1 cellular context compared by ENCODE assay signal in genomic region chr2:158745067-158745865, GRCh38.
TF ChIP-seq lines count a peak whose summit lies in the region.

No MANE protein-coding gene starts in this region.

TF ChIP-seq in H1, 55 proteins besides CTCF, POLR2A, EP300 and RAD21 (continued from another document):
- no peak for TF ChIP-seq EZH2 (IDR thresholded peaks at IDR 0.05; ENCODE audit: low read depth, low read length, severe bottlenecking)
- TF ChIP-seq RXRA (IDR thresholded peaks at IDR 0.05; ENCODE audit: insufficient read depth, low read depth, low read length), result no peak
- no peak for TF ChIP-seq JUND (IDR thresholded peaks at IDR 0.05; ENCODE audit: low read length)
- no peak for TF ChIP-seq CHD2 (IDR thresholded peaks at IDR 0.05; ENCODE audit: low read length)
- no peak for TF ChIP-seq SRF (IDR thresholded peaks at IDR 0.05; ENCODE audit: low read depth, low read length)
- TF ChIP-seq, protein P1, sequence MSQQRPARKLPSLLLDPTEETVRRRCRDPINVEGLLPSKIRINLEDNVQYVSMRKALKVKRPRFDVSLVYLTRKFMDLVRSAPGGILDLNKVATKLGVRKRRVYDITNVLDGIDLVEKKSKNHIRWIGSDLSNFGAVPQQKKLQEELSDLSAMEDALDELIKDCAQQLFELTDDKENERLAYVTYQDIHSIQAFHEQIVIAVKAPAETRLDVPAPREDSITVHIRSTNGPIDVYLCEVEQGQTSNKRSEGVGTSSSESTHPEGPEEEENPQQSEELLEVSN (IDR thresholded peaks at IDR 0.05), result peak; percentile 69
- no peak for TF ChIP-seq FOSL1 (IDR thresholded peaks at IDR 0.05; ENCODE audit: insufficient read depth, low read depth, low read length)
- 0 out of 2 replicates have a peak, but pooled peaks have one; percentile 10 for TF ChIP-seq TEAD4 (IDR thresholded peaks at IDR 0.05; ENCODE audit: low read depth, low read length)
- TF ChIP-seq KDM5A (IDR thresholded peaks at IDR 0.05; ENCODE audit: low read length), result no peak
- no peak for TF ChIP-seq SP2 (IDR thresholded peaks at IDR 0.05; ENCODE audit: low read length)
- TF ChIP-seq ZNF274 (IDR thresholded peaks at IDR 0.05; ENCODE audit: borderline replicate concordance, extremely low read depth, low read length), result no peak
- TF ChIP-seq POLR2AphosphoS5 (IDR thresholded peaks at IDR 0.05; ENCODE audit: low read depth, low read length), result no peak
- TF ChIP-seq CEBPB (IDR thresholded peaks at IDR 0.05; ENCODE audit: low read depth, low read length), result no peak
- no peak for TF ChIP-seq MAFK (IDR thresholded peaks at IDR 0.05; ENCODE audit: low read depth, low read length)
- peak in 1 of 2 experiments; percentile 38; a peak in 2 of 4 replicates for TF ChIP-seq SIN3A (conservative IDR thresholded peaks at IDR 0.05 in 1 of 2, IDR thresholded peaks at IDR 0.05 in 1 of 2; ENCODE audit: low read depth in 1 of 2, low read length in 2 of 2)
- no peak for TF ChIP-seq JUN (IDR thresholded peaks at IDR 0.05; ENCODE audit: low read depth, low read length)
- TF ChIP-seq TBP (IDR thresholded peaks at IDR 0.05; ENCODE audit: low read depth, low read length), result no peak
- TF ChIP-seq YY1 (IDR thresholded peaks at IDR 0.05; ENCODE audit: low read depth, low read length), result 0 out of 2 replicates have a peak, but pooled peaks have one; percentile 69
- peak; percentile 63; the same call in 1 of the 2 replicates for TF ChIP-seq TAF1 (IDR thresholded peaks at IDR 0.05; ENCODE audit: low read depth, low read length)
- TF ChIP-seq, protein P2, sequence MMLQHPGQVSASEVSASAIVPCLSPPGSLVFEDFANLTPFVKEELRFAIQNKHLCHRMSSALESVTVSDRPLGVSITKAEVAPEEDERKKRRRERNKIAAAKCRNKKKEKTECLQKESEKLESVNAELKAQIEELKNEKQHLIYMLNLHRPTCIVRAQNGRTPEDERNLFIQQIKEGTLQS (IDR thresholded peaks at IDR 0.05; ENCODE audit: insufficient read depth, low read depth, low read length), result no peak
- no peak for TF ChIP-seq BRCA1 (IDR thresholded peaks at IDR 0.05; ENCODE audit: low read depth, low read length)
- TF ChIP-seq CHD7 (IDR thresholded peaks at IDR 0.05; ENCODE audit: insufficient replicate concordance, low read length), result no peak
- TF ChIP-seq CHD1 (IDR thresholded peaks at IDR 0.05; ENCODE audit: low read depth, low read length), result no peak
- TF ChIP-seq TCF12 (IDR thresholded peaks at IDR 0.05; ENCODE audit: low read depth, low read length), result no peak
- no peak for TF ChIP-seq BACH1 (IDR thresholded peaks at IDR 0.05; ENCODE audit: low read length)
- no peak for TF ChIP-seq GABPA (IDR thresholded peaks at IDR 0.05; ENCODE audit: borderline replicate concordance, insufficient read depth, low read length)
- no peak for TF ChIP-seq CTBP2 (IDR thresholded peaks at IDR 0.05; ENCODE audit: borderline replicate concordance, insufficient read depth, insufficient read length, low read length)
- TF ChIP-seq NANOG (IDR thresholded peaks at IDR 0.05; ENCODE audit: insufficient read depth, low read depth, low read length, poor library complexity, severe bottlenecking), result peak; percentile 1
- TF ChIP-seq BCL11A (IDR thresholded peaks at IDR 0.05; ENCODE audit: low read depth in 2 of 2, low read length in 2 of 2), result no peak
- no peak for TF ChIP-seq RNF2 (IDR thresholded peaks at IDR 0.05; ENCODE audit: borderline replicate concordance, low read depth, low read length, missing control alignments, poor library complexity, severe bottlenecking)
- TF ChIP-seq SP1 (IDR thresholded peaks at IDR 0.05; ENCODE audit: low read depth, low read length), result 0 out of 2 replicates have a peak, but pooled peaks have one; percentile 27
- TF ChIP-seq SP4 (IDR thresholded peaks at IDR 0.05; ENCODE audit: low read length), result no peak
- TF ChIP-seq PHF8 (conservative IDR thresholded peaks at IDR 0.05; ENCODE audit: low read depth, low read length), result no peak
- peak; percentile 8; the same call in 1 of the 2 replicates for TF ChIP-seq CREB1 (IDR thresholded peaks at IDR 0.05)
- no peak for TF ChIP-seq SIX5 (IDR thresholded peaks at IDR 0.05; ENCODE audit: low read depth, low read length)
- no peak for TF ChIP-seq RBBP5 (IDR thresholded peaks at IDR 0.05; ENCODE audit: borderline replicate concordance, low read depth, low read length)
- no peak for TF ChIP-seq ASH2L (IDR thresholded peaks at IDR 0.05; ENCODE audit: low read length)
- no peak for TF ChIP-seq CBX8 (IDR thresholded peaks at IDR 0.05; ENCODE audit: borderline replicate concordance, low read depth, low read length)
- no peak for TF ChIP-seq NRF1 (IDR thresholded peaks at IDR 0.05; ENCODE audit: low read depth, low read length)
- TF ChIP-seq KDM1A (IDR thresholded peaks at IDR 0.05; ENCODE audit: borderline replicate concordance, low read length), result peak; percentile 63; the same call in 1 of the 2 replicates
- TF ChIP-seq GTF2F1 (IDR thresholded peaks at IDR 0.05; ENCODE audit: borderline replicate concordance, low read depth, low read length), result no peak
- TF ChIP-seq, protein P3, sequence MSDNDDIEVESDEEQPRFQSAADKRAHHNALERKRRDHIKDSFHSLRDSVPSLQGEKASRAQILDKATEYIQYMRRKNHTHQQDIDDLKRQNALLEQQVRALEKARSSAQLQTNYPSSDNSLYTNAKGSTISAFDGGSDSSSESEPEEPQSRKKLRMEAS (IDR thresholded peaks at IDR 0.05), result peak; percentile 9; the same call in 1 of the 2 replicates
